Comparison of ENCODE assay signal across 22 cellular contexts in genomic region chr10:8913720-8914119, GRCh38.
A peak's percentile ranks its signal among the peaks of the same experiment; 100 is the strongest.
DNase-seq lines count a peak whose midpoint lies in the region; ATAC-seq and TF ChIP-seq lines count a peak whose summit lies in the region.
"Had no signal": no experiment of that assay in that cellular context is flagged by ENCODE, and none has a peak within 500 bp of the region (broad histone marks: within the 10 kb centered on the region; RNA-seq: fewer than 3 reads in every experiment).

No MANE protein-coding gene starts in this region.

- no peak overlapping the region for H3K4me3 ChIP-seq in fibroblast of pulmonary artery (replicated peaks; ENCODE audit: low read depth, low read length)
- H3K4me3 ChIP-seq: gastroesophageal sphincter, thyroid gland had no signal

- intact Hi-C loops in activated CD4-positive, alpha-beta T cell treated with anti-CD3 and anti-CD28 coated beads for 36 hours (cut with DNase I, micrococcal nuclease) = no loop called here

- DNase-seq in activated CD4-positive, alpha-beta T cell treated with anti-CD3 and anti-CD28 coated beads for 36 hours = no peak
- no peak for DNase-seq in activated CD4-positive, alpha-beta T cell treated with anti-CD3 and anti-CD28 coated beads, Interleukin-2, amount 50 U/mL, for 48 hours
- DNase-seq in RWPE1 (ENCODE audit: low spot score) (peak; percentile 62), fibroblast of pulmonary artery (ENCODE audit: low read depth) (peak; percentile 12), NCI-H1930 (lab: John Stamatoyannopoulos, UW) (no peak), D341Med (ENCODE audit: low spot score) (no peak), NOMO-1 treated with DMSO at 0.1 percent for 48 hours (lab: John Stamatoyannopoulos, UW; ENCODE audit: unreplicated experiment) (no peak)
- DNase-seq: activated CD4-positive, alpha-beta T cell treated with anti-CD3 and anti-CD28 coated beads for 4 hours; H7; KBM-7; naive thymus-derived CD4-positive, alpha-beta T cell; NCI-H187 treated with DMSO at 0.1 percent for 48 hours; NCI-H345; stimulated activated CD4-positive, alpha-beta T cell treated with anti-CD3 and anti-CD28 coated beads, Interleukin-12 subunit alpha, Interleukin-12 subunit beta, amount 100 ng/mL, for 4 hours; stimulated activated CD4-positive, alpha-beta T cell treated with anti-CD3 and anti-CD28 coated beads, Interleukin-4, amount 100 ng/mL, for 4 hours; thyroid gland had no signal

- H3K27me3 Mint-ChIP-seq in activated CD4-positive, alpha-beta T cell treated with anti-CD3 and anti-CD28 coated beads for 36 hours = no peaks in the 10 kb centered on the region
- H3K27me3 Mint-ChIP-seq: B cell; naive thymus-derived CD4-positive, alpha-beta T cell; stimulated activated naive CD8-positive, alpha-beta T cell treated with anti-CD3 and anti-CD28 coated beads, Interleukin-15, Interleukin-2, amounts not matched to agents 100 ng/mL and 50 ng/mL, for 24 hours had no signal

- CTCF ChIA-PET in activated CD4-positive, alpha-beta T cell treated with anti-CD3 and anti-CD28 coated beads for 36 hours (lab: Charles Lee) = no interaction called here
- CTCF ChIA-PET in RWPE1 (lab: Yijun Ruan, JAX) = no interaction called here

- H3K4me3 Mint-ChIP-seq in activated CD4-positive, alpha-beta T cell treated with anti-CD3 and anti-CD28 coated beads for 36 hours = no peak overlapping the region
- H3K4me3 Mint-ChIP-seq: B cell; naive thymus-derived CD4-positive, alpha-beta T cell; stimulated activated naive CD8-positive, alpha-beta T cell treated with anti-CD3 and anti-CD28 coated beads, Interleukin-15, Interleukin-2, amounts not matched to agents 100 ng/mL and 50 ng/mL, for 24 hours; T-helper 1 cell treated with Interleukin-12 subunit alpha and Interleukin-12 subunit beta and Interleukin-4 antibody, amounts not matched to agents 30 μg/mL and 1 μg/mL, for 36 hours had no signal

- H3K27ac Mint-ChIP-seq in activated CD4-positive, alpha-beta T cell treated with anti-CD3 and anti-CD28 coated beads for 36 hours = peak overlapping the region; percentile 14
- H3K27ac Mint-ChIP-seq: activated naive CD4-positive, alpha-beta T cell treated with anti-CD3 and anti-CD28 coated beads, Interleukin-2, amount 50 U/mL, for 72 hours; B cell; naive thymus-derived CD4-positive, alpha-beta T cell; stimulated activated naive CD8-positive, alpha-beta T cell treated with anti-CD3 and anti-CD28 coated beads, Interleukin-15, Interleukin-2, amounts not matched to agents 100 ng/mL and 50 ng/mL, for 24 hours; T-helper 1 cell treated with Interleukin-12 subunit alpha and Interleukin-12 subunit beta and Interleukin-4 antibody, amounts not matched to agents 30 μg/mL and 1 μg/mL, for 36 hours had no signal

- H3K9me3 Mint-ChIP-seq in activated CD4-positive, alpha-beta T cell treated with anti-CD3 and anti-CD28 coated beads for 36 hours (ENCODE audit: low read depth) = peaks cover 3% of the 10 kb centered on the region
- H3K9me3 Mint-ChIP-seq: activated naive CD4-positive, alpha-beta T cell treated with anti-CD3 and anti-CD28 coated beads, Interleukin-2, amount 50 U/mL, for 72 hours; naive thymus-derived CD4-positive, alpha-beta T cell; T-helper 1 cell treated with Interleukin-12 subunit alpha and Interleukin-12 subunit beta and Interleukin-4 antibody, amounts not matched to agents 30 μg/mL and 1 μg/mL, for 36 hours had no signal

- no peak for ATAC-seq in activated CD4-positive, alpha-beta T cell treated with anti-CD3 and anti-CD28 coated beads for 36 hours
- no peak for ATAC-seq in HG02938 (IDR thresholded peaks at IDR 0.05; ENCODE audit: unreplicated experiment)
- ATAC-seq: activated naive CD4-positive, alpha-beta T cell treated with anti-CD3 and anti-CD28 coated beads, Interleukin-2, amount 50 U/mL, for 72 hours; gastroesophageal sphincter; naive thymus-derived CD4-positive, alpha-beta T cell had no signal

- no peaks in the 10 kb centered on the region for H3K4me1 Mint-ChIP-seq in activated CD4-positive, alpha-beta T cell treated with anti-CD3 and anti-CD28 coated beads for 36 hours
- H3K4me1 Mint-ChIP-seq: B cell had no signal

- H3K27ac ChIP-seq in RWPE1 = no peak overlapping the region
- H3K27ac ChIP-seq: gastroesophageal sphincter, thyroid gland had no signal

- H3K36me3 Mint-ChIP-seq in activated CD4-positive, alpha-beta T cell treated with anti-CD3 and anti-CD28 coated beads for 36 hours (ENCODE audit: low read depth) = no peaks in the 10 kb centered on the region
- H3K36me3 Mint-ChIP-seq: activated naive CD4-positive, alpha-beta T cell treated with anti-CD3 and anti-CD28 coated beads, Interleukin-2, amount 50 U/mL, for 72 hours; naive thymus-derived CD4-positive, alpha-beta T cell had no signal

- TF ChIP-seq CTCF in RWPE1 (conservative IDR thresholded peaks at IDR 0.05; ENCODE audit: low read depth) (no peak), fibroblast of pulmonary artery (IDR thresholded peaks at IDR 0.05; ENCODE audit: low read length, missing control alignments) (no peak)

- POLR2A ChIA-PET in activated CD4-positive, alpha-beta T cell treated with anti-CD3 and anti-CD28 coated beads for 36 hours (lab: Charles Lee) = no interaction called here
- POLR2A ChIA-PET in RWPE1 (lab: Yijun Ruan, JAX; ENCODE audit: low non-redundant PET) = no interaction called here

Comparison
In these comparisons a context has a peak if more than half of its experiments do, and no peak if none do; other contexts are left out.
1. DNase-seq: peak in RWPE1 (single experiment) and fibroblast of pulmonary artery (single experiment); none in activated CD4-positive, alpha-beta T cell treated with anti-CD3 and anti-CD28 coated beads for 36 hours (single experiment), activated CD4-positive, alpha-beta T cell treated with anti-CD3 and anti-CD28 coated beads, Interleukin-2, amount 50 U/mL, for 48 hours (0 of 2), NCI-H1930 (0 of 2), D341Med (single experiment) and NOMO-1 treated with DMSO at 0.1 percent for 48 hours (single experiment).